Comparison of ENCODE assay signal across 13 cellular contexts in genomic region chr6:108799356-108799720, GRCh38.
"Had no signal": no experiment of that assay in that cellular context is flagged by ENCODE, and none has a peak within 500 bp of the region (broad histone marks: within the 10 kb centered on the region; RNA-seq: fewer than 3 reads in every experiment).

No MANE protein-coding gene starts in this region.

- H3K27me3 Mint-ChIP-seq: activated naive CD8-positive, alpha-beta T cell; activated T-cell treated with anti-CD3 and anti-CD28 coated beads, Interleukin-2, amount 50 U/mL, for 24 hours; central memory CD8-positive, alpha-beta T cell; stimulated activated naive CD8-positive, alpha-beta T cell treated with anti-CD3 and anti-CD28 coated beads, Interleukin-15, amount 100 ng/mL, for 72 hours had no signal

- DNase-seq: activated CD4-positive, CD25-positive, alpha-beta regulatory T cell treated with anti-CD3 and anti-CD28 coated beads, Interleukin-2, amount 50 U/mL, for 72 hours; brain microvascular endothelial cell; cortex of kidney; effector CD8-positive, alpha-beta T cell; foreskin fibroblast; ovary; sigmoid colon had no signal

- H3K36me3 Mint-ChIP-seq: activated naive CD8-positive, alpha-beta T cell; mesothelial cell of epicardium had no signal

- H3K9me3 Mint-ChIP-seq: activated T-cell treated with anti-CD3 and anti-CD28 coated beads, Interleukin-2, amount 50 U/mL, for 24 hours; central memory CD8-positive, alpha-beta T cell; mesothelial cell of epicardium; stimulated activated naive CD8-positive, alpha-beta T cell treated with anti-CD3 and anti-CD28 coated beads, Interleukin-15, amount 100 ng/mL, for 72 hours had no signal

- H3K27ac Mint-ChIP-seq: activated naive CD8-positive, alpha-beta T cell had no signal

- H3K4me3 Mint-ChIP-seq: mesothelial cell of epicardium had no signal

- H3K27me3 ChIP-seq: brain microvascular endothelial cell, ovary, sigmoid colon had no signal

- H3K36me3 ChIP-seq: brain microvascular endothelial cell, lower lobe of right lung, ovary, sigmoid colon had no signal

- H3K4me3 ChIP-seq: lower lobe of right lung, ovary, sigmoid colon had no signal
